ENCODE assay signal across 8 cellular contexts in genomic region chr16:88705746-88706287, GRCh38. TPM values are rescaled to one million over a fixed set of nuclear protein-coding genes. Genes with fewer than 3 reads are reported as not detected.
DNase-seq lines count a peak whose midpoint lies in the region; ATAC-seq lines count a peak whose summit lies in the region.

No MANE protein-coding gene starts in this region.

- peak overlapping the region; percentile 98 for H3K4me3 ChIP-seq in BLaER1
- H3K4me3 ChIP-seq in iPS-15b (ENCODE audit: low read depth, low read length): peak overlapping the region; percentile 98

- H3K27ac Mint-ChIP-seq in activated naive CD8-positive, alpha-beta T cell treated with anti-CD3 and anti-CD28 coated beads for 36 hours: peak overlapping the region; percentile 95

- H3K4me1 ChIP-seq in BLaER1 (peaks cover 74% of the 10 kb centered on the region), iPS-15b (ENCODE audit: control insufficient read depth, insufficient read depth, low read length) (peaks cover 4% of the 10 kb centered on the region)

- peak overlapping the region; percentile 80 for H3K9ac ChIP-seq in BLaER1
- H3K9ac ChIP-seq in iPS-15b (ENCODE audit: low read depth, low read length): peak overlapping the region; percentile 54

- no peaks in the 10 kb centered on the region for H3K9me3 Mint-ChIP-seq in activated naive CD8-positive, alpha-beta T cell treated with anti-CD3 and anti-CD28 coated beads for 36 hours

- ATAC-seq in GM19351 (IDR thresholded peaks at IDR 0.05; ENCODE audit: unreplicated experiment) (peak; percentile 9), HG03521 (IDR thresholded peaks at IDR 0.05; ENCODE audit: unreplicated experiment) (peak; percentile 11)

- H3K36me3 ChIP-seq in BLaER1: peaks cover 27% of the 10 kb centered on the region; the same call in 1 of the 2 replicates
- H3K36me3 ChIP-seq in iPS-15b (ENCODE audit: control insufficient read depth, insufficient read depth, low read length): peaks cover 4% of the 10 kb centered on the region

- H3K27ac ChIP-seq in BLaER1: peak overlapping the region; percentile 83

- peak overlapping the region; percentile 89 for H3K4me3 Mint-ChIP-seq in activated naive CD8-positive, alpha-beta T cell treated with anti-CD3 and anti-CD28 coated beads for 36 hours

- H3K27me3 Mint-ChIP-seq in activated naive CD8-positive, alpha-beta T cell treated with anti-CD3 and anti-CD28 coated beads for 36 hours: no peaks in the 10 kb centered on the region

- H3K36me3 Mint-ChIP-seq in activated naive CD8-positive, alpha-beta T cell treated with anti-CD3 and anti-CD28 coated beads for 36 hours: peaks cover 20% of the 10 kb centered on the region

- H3K4me2 ChIP-seq in BLaER1: peak overlapping the region; percentile 95

- H3K9me3 ChIP-seq in BLaER1 (no peaks in the 10 kb centered on the region), iPS-15b (ENCODE audit: control insufficient read depth, insufficient read depth, low read length) (no peaks in the 10 kb centered on the region)

- H3K4me1 Mint-ChIP-seq in activated naive CD8-positive, alpha-beta T cell treated with anti-CD3 and anti-CD28 coated beads for 36 hours: peaks cover 44% of the 10 kb centered on the region

- peak; percentile 47 for DNase-seq in activated naive CD8-positive, alpha-beta T cell treated with anti-CD3 and anti-CD28 coated beads for 36 hours
- DNase-seq in stimulated activated CD4-positive, alpha-beta T cell treated with anti-CD3 and anti-CD28 coated beads, Interleukin-4, amount 100 ng/mL, for 24 hours: peak; percentile 17
- DNase-seq in anterior cingulate cortex (lab: John Stamatoyannopoulos, UW) (no peak), H4 (ENCODE audit: low spot score) (no peak)

- H3K27me3 ChIP-seq in BLaER1: peaks cover 26% of the 10 kb centered on the region
- no peaks in the 10 kb centered on the region for H3K27me3 ChIP-seq in iPS-15b (ENCODE audit: control insufficient read depth, insufficient read depth, low read length)

- peaks cover 92% of the 10 kb centered on the region for H4K20me1 ChIP-seq in BLaER1

RNA-seq across cellular contexts. Expression of gene RNF166, which starts 0.4 kb away (rescaled TPM):
- 10 to 100 TPM; 58.7 to 59.0 TPM for total RNA-seq in activated naive CD8-positive, alpha-beta T cell treated with anti-CD3 and anti-CD28 coated beads for 36 hours
- total RNA-seq in H4 (2014; rRNA removed; shearing (Covaris generic)): 16.0 and 30.4 TPM in 2 replicates

RNA-seq across cellular contexts. Expression of gene CTU2, which starts 0.5 kb away (rescaled TPM):
- 10 to 100 TPM; 59.7 to 62.7 TPM for total RNA-seq in activated naive CD8-positive, alpha-beta T cell treated with anti-CD3 and anti-CD28 coated beads for 36 hours
- 12.2 and 12.6 TPM in 2 replicates for total RNA-seq in H4 (2014; rRNA removed; shearing (Covaris generic))

RNA-seq across cellular contexts. Expression of gene SNAI3, which starts 19.5 kb away (rescaled TPM):
- total RNA-seq in activated naive CD8-positive, alpha-beta T cell treated with anti-CD3 and anti-CD28 coated beads for 36 hours: 1 to 10 TPM; 2.0 to 2.2 TPM
- 0.27 and 0.62 TPM in 2 replicates for total RNA-seq in H4 (2014; rRNA removed; shearing (Covaris generic))

RNA-seq across cellular contexts. Expression of gene MVD, which starts 42.9 kb away (rescaled TPM):
- 10 to 100 TPM; 53.3 to 56.6 TPM for total RNA-seq in activated naive CD8-positive, alpha-beta T cell treated with anti-CD3 and anti-CD28 coated beads for 36 hours
- 28.1 and 41.5 TPM in 2 replicates for total RNA-seq in H4 (2014; rRNA removed; shearing (Covaris generic))

RNA-seq across cellular contexts. Expression of gene CYBA, which starts 55.0 kb away (rescaled TPM):
- total RNA-seq in activated naive CD8-positive, alpha-beta T cell treated with anti-CD3 and anti-CD28 coated beads for 36 hours: 100 to 1,000 TPM; 197 to 204 TPM
- not detected in 2 replicates for total RNA-seq in H4 (2014; rRNA removed; shearing (Covaris generic))

Comparison
In these comparisons a context has a peak if more than half of its experiments do, and no peak if none do; other contexts are left out.
1. DNase-seq: peak in activated naive CD8-positive, alpha-beta T cell treated with anti-CD3 and anti-CD28 coated beads for 36 hours (single experiment) and stimulated activated CD4-positive, alpha-beta T cell treated with anti-CD3 and anti-CD28 coated beads, Interleukin-4, amount 100 ng/mL, for 24 hours (single experiment); none in anterior cingulate cortex (0 of 58) and H4 (single experiment).